ENCODE assay signal across 8 cellular contexts in the genomic region with DNA sequence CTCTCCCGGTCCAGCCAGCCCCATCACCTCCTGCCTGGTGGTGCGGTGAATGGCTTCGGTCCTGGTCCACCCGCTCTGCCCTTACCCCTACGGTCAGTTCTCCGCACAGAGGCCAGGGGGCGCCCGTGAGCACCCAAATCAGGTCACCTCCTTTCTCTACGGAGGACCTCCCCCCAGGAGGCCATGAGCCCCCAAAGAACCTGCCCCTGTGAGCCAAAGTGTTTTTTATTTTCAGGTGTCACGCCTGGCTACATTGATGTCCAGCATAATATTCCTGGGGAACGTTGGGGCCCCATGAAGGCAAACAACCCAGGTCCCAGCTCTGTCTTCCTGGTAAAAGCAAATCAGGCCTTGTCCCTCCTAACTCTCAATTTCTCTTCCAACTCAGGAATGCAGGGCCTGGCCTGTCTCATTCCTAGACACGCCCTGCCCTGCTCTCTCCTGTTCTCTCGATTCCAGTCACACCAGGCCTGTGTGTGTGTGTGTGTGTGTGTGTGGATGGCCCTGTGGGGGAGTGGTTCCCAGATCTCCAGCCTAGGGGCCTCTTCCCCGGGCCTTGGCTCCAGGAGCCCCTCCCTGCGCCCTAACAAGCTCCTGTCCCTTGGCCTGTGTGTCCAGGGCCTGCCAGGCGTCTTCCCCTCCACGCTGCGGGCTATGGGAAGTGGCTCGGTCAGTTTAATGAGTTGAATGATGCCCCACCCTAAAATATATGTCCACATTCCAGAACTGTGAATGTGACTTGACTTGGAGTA. TPM values are rescaled to one million over a fixed set of nuclear protein-coding genes. Genes with fewer than 3 reads are reported as not detected.
DNase-seq lines count a peak whose midpoint lies in the region; ATAC-seq and TF ChIP-seq lines count a peak whose summit lies in the region.

No MANE protein-coding gene starts in this region.

- peak overlapping the region; percentile 58 for H3K27ac ChIP-seq in KOPT-K1 (ENCODE audit: low read depth, low read length, poor library complexity, severe bottlenecking)
- H3K27ac ChIP-seq in lower lobe of right lung = peak overlapping the region; percentile 86

- H3K27me3 ChIP-seq in lower lobe of right lung (ENCODE audit: low read depth) = no peaks in the 10 kb centered on the region

- peaks cover 54% of the 10 kb centered on the region for H3K4me1 ChIP-seq in lower lobe of right lung

- ATAC-seq in lower lobe of right lung (peak; percentile 76 to 86), GM18498 (IDR thresholded peaks at IDR 0.05; ENCODE audit: unreplicated experiment) (no peak), GM21576 (IDR thresholded peaks at IDR 0.05; ENCODE audit: unreplicated experiment) (no peak)

- peak; percentile 77 for TF ChIP-seq CTCF in lower lobe of right lung (IDR thresholded peaks at IDR 0.05)

- peak; percentile 94 for DNase-seq in ELF-1 (ENCODE audit: low read depth, low spot score)
- DNase-seq in activated CD4-positive, CD25-positive, alpha-beta regulatory T cell (lab: John Stamatoyannopoulos, UW) = peak; percentile 48 to 55 (median 54)
- DNase-seq in central memory CD4-positive, alpha-beta T cell = peak; percentile 63
- DNase-seq in lower lobe of right lung = peak; percentile 86
- DNase-seq in stimulated activated CD8-positive, alpha-beta memory T cell treated with anti-CD3 and anti-CD28 coated beads, Interleukin-7, amount 100 ng/mL, for 24 hours (ENCODE audit: low read depth) = peak; percentile 49

- no peaks in the 10 kb centered on the region for H3K36me3 ChIP-seq in KOPT-K1 (ENCODE audit: insufficient read depth, low read length)
- H3K36me3 ChIP-seq in lower lobe of right lung = no peaks in the 10 kb centered on the region

- H3K4me3 ChIP-seq in lower lobe of right lung = no peak overlapping the region

- intact Hi-C loops in lower lobe of right lung (cut with DNase I) = no loop called here

- H3K9me3 ChIP-seq in KOPT-K1 (ENCODE audit: insufficient read depth, low read length, poor library complexity, severe bottlenecking) = no peaks in the 10 kb centered on the region
- H3K9me3 ChIP-seq in lower lobe of right lung = no peaks in the 10 kb centered on the region

RNA-seq across cellular contexts. Expression of a gene that starts 9.7 kb away (rescaled TPM):
- total RNA-seq in lower lobe of right lung = 72.1 TPM

RNA-seq across cellular contexts. Expression of a gene that starts 12.5 kb away (rescaled TPM):
- total RNA-seq in lower lobe of right lung = 92.5 TPM

RNA-seq across cellular contexts. Expression of a gene that starts 23.7 kb away (rescaled TPM):
- 127 TPM for total RNA-seq in lower lobe of right lung

RNA-seq across cellular contexts. Expression of a gene that starts 30.5 kb away (rescaled TPM):
- total RNA-seq in lower lobe of right lung = 0.62 TPM

Comparison
In these comparisons a context has a peak if more than half of its experiments do, and no peak if none do; other contexts are left out.
1. ATAC-seq: peak in lower lobe of right lung (2 of 2); none in GM18498 (single experiment) and GM21576 (single experiment).
2. Peak in every context shown above with its lines, with median percentiles within 50 percentile points of each other: DNase-seq.